ENCODE assay signal across 15 cellular contexts in genomic region chr12:122018937-122019336, GRCh38. TPM values are rescaled to one million over a fixed set of nuclear protein-coding genes. Genes with fewer than 3 reads are reported as not detected.
A peak's percentile ranks its signal among the peaks of the same experiment; 100 is the strongest.
DNase-seq lines count a peak whose midpoint lies in the region; ATAC-seq and TF ChIP-seq lines count a peak whose summit lies in the region.
"Had no signal": no experiment of that assay in that cellular context is flagged by ENCODE, and none has a peak within 500 bp of the region (broad histone marks: within the 10 kb centered on the region; RNA-seq: fewer than 3 reads in every experiment).

No MANE protein-coding gene starts in this region.

- peaks cover 0 to 17% (median 0%) of the 10 kb centered on the region in 11 experiments; a peak in 5 of 22 replicates for H3K27me3 ChIP-seq in BLaER1 treated with 17β-estradiol and CSF1 and Interleukin-3, amounts not matched to agents 10 nM and 100 nM
- H3K27me3 ChIP-seq in transverse colon, result peaks cover 5% of the 10 kb centered on the region
- H3K27me3 ChIP-seq: MG63, Peyer's patch had no signal

- DNase-seq in neural crest cell (ENCODE audit: low read depth, low spot score) (no peak), AML-193 (lab: John Stamatoyannopoulos, UW) (no peak), transverse colon (no peak), natural killer cell (no peak)
- DNase-seq: C1 segment of cervical spinal cord; CD8-positive, alpha-beta memory T cell; KBM-7; MG63; NCI-H2029; NCI-H526 treated with DMSO at 0.1 percent for 48 hours; Peyer's patch; SK-N-SH had no signal

- no peak overlapping the region for H3K27ac Mint-ChIP-seq in neural crest cell (ENCODE audit: unreplicated experiment)
- no peak overlapping the region for H3K27ac Mint-ChIP-seq in natural killer cell
- H3K27ac Mint-ChIP-seq: CD8-positive, alpha-beta memory T cell had no signal

- H3K4me3 Mint-ChIP-seq in neural crest cell, result peak overlapping the region; percentile 70
- no peak overlapping the region for H3K4me3 Mint-ChIP-seq in natural killer cell

- POLR2A ChIA-PET in HEK293 (lab: Yijun Ruan, JAX), result interaction anchor here (0.7 kb wide), 1 partner anchor 107 kb away, joined by 3 read pairs; no protein-coding TSS in a partner anchor

- H3K27me3 Mint-ChIP-seq in neural crest cell (ENCODE audit: low read depth) (peaks cover 13% of the 10 kb centered on the region), natural killer cell (ENCODE audit: low read depth in 2 of 2) (peaks cover 24 to 29% of the 10 kb centered on the region in 2 donors)

- H3K9me3 Mint-ChIP-seq in neural crest cell (no peaks in the 10 kb centered on the region), natural killer cell (no peaks in the 10 kb centered on the region)

- peaks cover 0 to 10% (median 0%) of the 10 kb centered on the region in 11 experiments; a peak in 10 of 22 replicates for H4K20me1 ChIP-seq in BLaER1 treated with 17β-estradiol and CSF1 and Interleukin-3, amounts not matched to agents 10 nM and 100 nM

- peak overlapping the region in 6 of 10 experiments; percentile 5 to 90 (median 76); a peak in 8 of 20 replicates for H3K4me3 ChIP-seq in BLaER1 treated with 17β-estradiol and CSF1 and Interleukin-3, amounts not matched to agents 10 nM and 100 nM
- H3K4me3 ChIP-seq in HEK293 (ENCODE audit: low read depth, low read length), result no peak overlapping the region
- no peak overlapping the region for H3K4me3 ChIP-seq in transverse colon
- H3K4me3 ChIP-seq: MG63, Peyer's patch had no signal

- no peak for ATAC-seq in natural killer cell

- no peak for TF ChIP-seq EP300 in transverse colon (IDR thresholded peaks at IDR 0.05; ENCODE audit: low read depth)

- peaks cover 27 to 60% (median 54%) of the 10 kb centered on the region in 10 experiments for H3K4me1 ChIP-seq in BLaER1 treated with 17β-estradiol and CSF1 and Interleukin-3, amounts not matched to agents 10 nM and 100 nM
- H3K4me1 ChIP-seq in HEK293 (ENCODE audit: control insufficient read depth, insufficient read depth, low read length), result no peaks in the 10 kb centered on the region
- peaks cover 12 to 22% (median 20%) of the 10 kb centered on the region in 4 donors for H3K4me1 ChIP-seq in transverse colon

- peaks cover 0 to 6% (median 0%) of the 10 kb centered on the region in 11 experiments; a peak in 5 of 22 replicates for H3K36me3 ChIP-seq in BLaER1 treated with 17β-estradiol and CSF1 and Interleukin-3, amounts not matched to agents 10 nM and 100 nM
- H3K36me3 ChIP-seq in HEK293 (ENCODE audit: control insufficient read depth in 2 of 2, insufficient read depth in 1 of 2, low read length in 2 of 2) (no peaks in the 10 kb centered on the region), transverse colon (no peaks in the 10 kb centered on the region)
- H3K36me3 ChIP-seq: MG63, Peyer's patch had no signal

- no peak for TF ChIP-seq CTCF in HEK293 (tag by site-specific recombination; IDR thresholded peaks at IDR 0.05)
- TF ChIP-seq CTCF in neural crest cell (conservative IDR thresholded peaks at IDR 0.05), result no peak
- TF ChIP-seq CTCF in transverse colon (IDR thresholded peaks at IDR 0.05), result no peak
- no peak for TF ChIP-seq CTCF in natural killer cell (IDR thresholded peaks at IDR 0.05)

- peaks cover 7 to 23% (median 11%) of the 10 kb centered on the region in 11 experiments for H3K9me3 ChIP-seq in BLaER1 treated with 17β-estradiol and CSF1 and Interleukin-3, amounts not matched to agents 10 nM and 100 nM (replicated peaks in 1 of 11)
- no peaks in the 10 kb centered on the region for H3K9me3 ChIP-seq in HEK293 (ENCODE audit: control insufficient read depth, insufficient read depth, low read depth, low read length)
- no peaks in the 10 kb centered on the region for H3K9me3 ChIP-seq in transverse colon
- H3K9me3 ChIP-seq: Peyer's patch had no signal

- in situ Hi-C loops in transverse colon (cut with MboI; ENCODE audit: low pct_ligation_motif_present in 1 of 4, low pct_unique_long_range_greater_than_20kb in 1 of 4, low sequenced_read_pairs in 3 of 4), result no loop called here

- CTCF ChIA-PET in HEK293 (lab: Yijun Ruan, JAX), result interaction anchor here (0.6 kb wide), 1 partner anchor 100 kb away, joined by 8 read pairs; the partner anchor contains the start of gene CFAP251

- TF ChIP-seq POLR2A in Raji (IDR thresholded peaks at IDR 0.05; ENCODE audit: insufficient read depth, low read depth, low read length) (peak; percentile 43; the same call in 1 of the 2 replicates), transverse colon (IDR thresholded peaks at IDR 0.05) (no peak)

- H3K9ac ChIP-seq in BLaER1 treated with 17β-estradiol and CSF1 and Interleukin-3, amounts not matched to agents 10 nM and 100 nM, result peak overlapping the region in 4 of 11 experiments; percentile 29 to 91 (median 60); a peak in 4 of 22 replicates
- H3K9ac ChIP-seq: SK-N-SH had no signal

- WGBS in transverse colon (ENCODE audit: low coverage in 1 of 2), 2 donors, result 85 to 100% methylated on average over 1 to 4 of the region's 4 CpGs

- H3K4me2 ChIP-seq in BLaER1 treated with 17β-estradiol and CSF1 and Interleukin-3, amounts not matched to agents 10 nM and 100 nM, result peak overlapping the region in 8 of 11 experiments; percentile 91 to 99 (median 98); a peak in 15 of 22 replicates
- H3K4me2 ChIP-seq: SK-N-SH had no signal

- H3K4me1 Mint-ChIP-seq in neural crest cell, result peaks cover 13% of the 10 kb centered on the region
- H3K4me1 Mint-ChIP-seq in natural killer cell, result peaks cover 0 to 9% of the 10 kb centered on the region in 2 donors

- peak overlapping the region in 5 of 11 experiments; percentile 33 to 97 (median 94); a peak in 6 of 22 replicates for H3K27ac ChIP-seq in BLaER1 treated with 17β-estradiol and CSF1 and Interleukin-3, amounts not matched to agents 10 nM and 100 nM
- no peak overlapping the region for H3K27ac ChIP-seq in HEK293 (ENCODE audit: extremely low read depth, low read depth, low read length)
- H3K27ac ChIP-seq in transverse colon, result no peak overlapping the region
- H3K27ac ChIP-seq: Peyer's patch had no signal

- H3K36me3 Mint-ChIP-seq in neural crest cell (ENCODE audit: low read depth) (peaks cover 12% of the 10 kb centered on the region), natural killer cell (no peaks in the 10 kb centered on the region)

- intact Hi-C loops in transverse colon (cut with DNase I; ENCODE audit: low total_unique reads), result no loop called here
- intact Hi-C loops in natural killer cell (cut with micrococcal nuclease), result no loop called here

TF ChIP-seq in HEK293, 187 proteins besides CTCF, POLR2A, EP300 and RAD21:
- no peak for TF ChIP-seq ZNF121 (tag by site-specific recombination; IDR thresholded peaks at IDR 0.05)
- TF ChIP-seq ZNF629 (tag by site-specific recombination; IDR thresholded peaks at IDR 0.05), result no peak
- TF ChIP-seq BCL11A (tag by site-specific recombination; IDR thresholded peaks at IDR 0.05; ENCODE audit: low read depth), result no peak
- peak; percentile 79; the same call in 1 of the 2 replicates for TF ChIP-seq ZNF596 (tag by site-specific recombination; IDR thresholded peaks at IDR 0.05)
- TF ChIP-seq ZNF366 (tag by site-specific recombination; conservative IDR thresholded peaks at IDR 0.05), result peak; percentile 90
TF ChIP-seq in HEK293: peak in this region for 2.

RNA-seq across cellular contexts. Expression of gene BCL7A, which starts 2.7 kb away (rescaled TPM):
- total RNA-seq in neural crest cell (57.4 and 60.1 TPM in 2 replicates), transverse colon (1 to 10 TPM in 3 of 4 donors, under 1 TPM in 1; 0.75 to 6.8 (median 6.3) TPM), natural killer cell (1 to 10 TPM in 1 of 3 donors, under 1 TPM in 2; 0.85 to 1.1 (median 0.96) TPM)

RNA-seq across cellular contexts. Expression of gene MLXIP, which starts 59.6 kb away (rescaled TPM):
- total RNA-seq in neural crest cell, result 39.8 and 44.5 TPM in 2 replicates
- total RNA-seq in transverse colon, result 100 to 1,000 TPM in 3 of 4 donors, 10 to 100 TPM in 1; 99.5 to 302 (median 151) TPM
- 10 to 100 TPM; 83.8 to 92.4 (median 86.1) TPM for total RNA-seq in natural killer cell

Comparison
In these comparisons a context has a peak if more than half of its experiments do, and no peak if none do; other contexts are left out.
1. H3K4me3 ChIP-seq: peak in BLaER1 treated with 17β-estradiol and CSF1 and Interleukin-3, amounts not matched to agents 10 nM and 100 nM (6 of 10); none in HEK293 (single experiment) and transverse colon (0 of 4).